1 cellular context compared by ENCODE assay signal in the genomic region with DNA sequence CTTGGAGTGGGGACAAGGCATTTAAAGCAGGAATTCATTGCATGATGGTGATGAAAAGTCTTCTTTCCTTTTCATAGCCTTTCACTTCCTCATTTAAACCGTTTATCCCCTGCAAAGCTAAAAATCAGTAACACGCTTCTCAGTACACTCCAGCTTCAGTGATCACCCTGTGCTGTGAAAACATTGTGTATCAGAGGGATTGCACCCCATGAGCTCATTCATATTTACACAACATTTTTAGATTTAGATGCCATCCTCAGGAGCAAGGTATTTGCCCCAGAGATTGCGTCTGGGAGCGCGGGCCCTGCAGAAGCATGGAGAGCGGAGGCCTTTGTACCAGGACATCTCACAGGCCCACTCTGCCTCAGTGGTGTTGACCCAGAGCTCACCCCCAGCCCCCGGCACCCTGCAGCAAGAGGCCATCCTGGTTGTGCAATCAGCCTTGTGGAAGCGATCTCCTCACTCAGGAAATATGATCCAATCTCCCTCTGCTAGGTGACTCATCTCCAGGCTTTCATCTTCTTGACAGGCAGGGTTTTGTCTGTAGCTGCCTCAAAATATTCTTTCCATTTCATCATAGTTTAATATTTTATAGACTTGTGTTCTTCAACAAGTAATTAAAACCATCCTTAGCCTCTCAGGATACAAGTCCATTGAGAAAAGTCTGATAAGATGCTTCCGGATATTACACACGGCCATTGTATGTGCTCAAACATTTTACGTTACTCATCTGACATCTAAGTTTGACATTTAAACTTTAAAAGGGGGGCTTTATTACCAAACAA.
TF ChIP-seq lines count a peak whose summit lies in the region.

No MANE protein-coding gene starts in this region.

TF ChIP-seq in SK-N-SH, 30 proteins besides CTCF, POLR2A, EP300 and RAD21 (continued from another document):
- TF ChIP-seq ZBTB33 (IDR thresholded peaks at IDR 0.05; ENCODE audit: borderline replicate concordance, low read depth) = peak; percentile 84; the same call in 1 of the 2 replicates
- peak; percentile 98 for TF ChIP-seq JUND (IDR thresholded peaks at IDR 0.05)
- TF ChIP-seq ELF1 (IDR thresholded peaks at IDR 0.05) = peak; percentile 43; the same call in 1 of the 2 replicates
- TF ChIP-seq EZH2phosphoT487 (IDR thresholded peaks at IDR 0.05; ENCODE audit: borderline replicate concordance, low read depth) = no peak
- TF ChIP-seq CHD2 (IDR thresholded peaks at IDR 0.05; ENCODE audit: low read length, partially characterized antibody) = no peak
- peak; percentile 95 for TF ChIP-seq RXRA (IDR thresholded peaks at IDR 0.05; ENCODE audit: borderline replicate concordance, low read depth)
- TF ChIP-seq MXI1 (IDR thresholded peaks at IDR 0.05; ENCODE audit: low read depth, low read length) = no peak
- peak; percentile 76 for TF ChIP-seq MEF2A (IDR thresholded peaks at IDR 0.05; ENCODE audit: borderline replicate concordance, low read depth)
- no peak for TF ChIP-seq GATA2 (CRISPR knock-in tag; IDR thresholded peaks at IDR 0.05)
- TF ChIP-seq TCF12 (IDR thresholded peaks at IDR 0.05) = peak; percentile 98
- TF ChIP-seq GABPA (IDR thresholded peaks at IDR 0.05; ENCODE audit: low read depth) = no peak
- TF ChIP-seq, protein P1, sequence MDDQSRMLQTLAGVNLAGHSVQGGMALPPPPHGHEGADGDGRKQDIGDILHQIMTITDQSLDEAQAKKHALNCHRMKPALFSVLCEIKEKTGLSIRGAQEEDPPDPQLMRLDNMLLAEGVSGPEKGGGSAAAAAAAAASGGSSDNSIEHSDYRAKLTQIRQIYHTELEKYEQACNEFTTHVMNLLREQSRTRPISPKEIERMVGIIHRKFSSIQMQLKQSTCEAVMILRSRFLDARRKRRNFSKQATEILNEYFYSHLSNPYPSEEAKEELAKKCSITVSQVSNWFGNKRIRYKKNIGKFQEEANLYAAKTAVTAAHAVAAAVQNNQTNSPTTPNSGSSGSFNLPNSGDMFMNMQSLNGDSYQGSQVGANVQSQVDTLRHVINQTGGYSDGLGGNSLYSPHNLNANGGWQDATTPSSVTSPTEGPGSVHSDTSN (IDR thresholded peaks at IDR 0.05) = peak; percentile 97
- TF ChIP-seq YY1 (IDR thresholded peaks at IDR 0.05; ENCODE audit: low read depth) = peak; percentile 73; the same call in 1 of the 2 replicates
- TF ChIP-seq, protein P2, sequence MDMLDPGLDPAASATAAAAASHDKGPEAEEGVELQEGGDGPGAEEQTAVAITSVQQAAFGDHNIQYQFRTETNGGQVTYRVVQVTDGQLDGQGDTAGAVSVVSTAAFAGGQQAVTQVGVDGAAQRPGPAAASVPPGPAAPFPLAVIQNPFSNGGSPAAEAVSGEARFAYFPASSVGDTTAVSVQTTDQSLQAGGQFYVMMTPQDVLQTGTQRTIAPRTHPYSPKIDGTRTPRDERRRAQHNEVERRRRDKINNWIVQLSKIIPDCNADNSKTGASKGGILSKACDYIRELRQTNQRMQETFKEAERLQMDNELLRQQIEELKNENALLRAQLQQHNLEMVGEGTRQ (IDR thresholded peaks at IDR 0.05; ENCODE audit: borderline replicate concordance, low read depth, low read length) = no peak
- peak; percentile 90 for TF ChIP-seq TEAD4 (IDR thresholded peaks at IDR 0.05; ENCODE audit: borderline replicate concordance, insufficient read depth)
- no peak for TF ChIP-seq RCOR1 (IDR thresholded peaks at IDR 0.05; ENCODE audit: low read length)
- no peak for TF ChIP-seq SMC3 (IDR thresholded peaks at IDR 0.05; ENCODE audit: low read depth, low read length)
- peak; percentile 80 for TF ChIP-seq NFIC (IDR thresholded peaks at IDR 0.05; ENCODE audit: borderline replicate concordance)
- no peak for TF ChIP-seq USF1 (IDR thresholded peaks at IDR 0.05; ENCODE audit: borderline replicate concordance, low read depth)
- TF ChIP-seq TAF1 (IDR thresholded peaks at IDR 0.05; ENCODE audit: borderline replicate concordance, low read depth, low read length) = no peak
